Comparison of ENCODE assay signal across 21 cellular contexts in the genomic region with DNA sequence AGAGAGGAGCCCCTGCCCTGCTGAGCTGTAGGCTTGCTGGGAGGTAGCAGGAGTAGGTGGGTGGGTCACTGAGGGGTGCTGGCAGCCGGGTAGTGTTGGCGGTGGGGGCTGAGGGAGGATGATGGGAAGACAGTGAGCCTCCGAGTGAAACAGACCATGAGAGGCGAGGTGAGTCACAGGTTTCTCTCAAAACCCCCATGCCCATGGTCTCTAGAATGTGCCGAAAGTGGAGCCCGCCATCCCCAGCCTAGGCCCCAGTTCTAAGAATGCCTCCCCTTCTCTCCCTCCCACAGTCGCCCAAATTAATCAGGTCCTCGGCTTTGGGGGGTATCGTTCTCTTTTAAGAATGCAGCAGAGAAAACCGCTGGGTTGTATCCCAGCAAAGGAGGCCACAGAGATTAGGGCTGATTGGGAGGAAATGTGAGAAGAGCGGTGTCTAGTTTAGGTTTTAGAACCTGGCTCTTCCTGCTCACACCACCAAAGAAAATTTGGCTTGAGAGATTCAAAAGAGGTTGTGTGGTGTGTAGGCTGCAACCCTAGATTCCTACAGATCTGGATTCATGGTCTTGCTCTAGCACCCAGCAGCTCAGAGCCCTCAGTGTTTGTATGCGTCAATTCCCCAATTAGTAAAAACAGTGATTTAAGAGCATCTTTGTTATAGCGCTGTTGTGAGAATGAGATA. TPM values are rescaled to one million over a fixed set of nuclear protein-coding genes. Genes with fewer than 3 reads are reported as not detected.
DNase-seq lines count a peak whose midpoint lies in the region; ATAC-seq and TF ChIP-seq lines count a peak whose summit lies in the region.
"Had no signal": no experiment of that assay in that cellular context is flagged by ENCODE, and none has a peak within 500 bp of the region (broad histone marks: within the 10 kb centered on the region; RNA-seq: fewer than 3 reads in every experiment).

No MANE protein-coding gene starts in this region.

- CTCF ChIA-PET in activated naive CD4-positive, alpha-beta T cell treated with anti-CD3 and anti-CD28 coated beads, Interleukin-2, amount 10 ng/mL, durations not matched to agents 7 days and 5 days (lab: Charles Lee) = interaction anchor here (0.7 to 1.8 kb wide), 5 partner anchors 8 to 169 kb away, joined by 3 to 4 read pairs (median 3); no protein-coding TSS in a partner anchor
- CTCF ChIA-PET in RWPE1 (lab: Yijun Ruan, JAX) = interaction anchor here (0.6 to 1.1 kb wide), 3 partner anchors 66 to 184 kb away, joined by 3 read pairs; no protein-coding TSS in a partner anchor

- peaks cover 44 to 50% (median 44%) of the 10 kb centered on the region in 3 donors for H3K4me1 Mint-ChIP-seq in IgD-negative memory B cell
- peaks cover 51% of the 10 kb centered on the region for H3K4me1 Mint-ChIP-seq in activated naive CD8-positive, alpha-beta T cell treated with anti-CD3 and anti-CD28 coated beads, Interleukin-2, amount 10 ng/mL, durations not matched to agents 7 days and 5 days
- peaks cover 84% of the 10 kb centered on the region for H3K4me1 Mint-ChIP-seq in stimulated activated naive CD8-positive, alpha-beta T cell treated with anti-CD3 and anti-CD28 coated beads, Interleukin-15, Interleukin-2, amounts not matched to agents 100 ng/mL and 50 ng/mL, for 24 hours (ENCODE audit: low read depth)
- peaks cover 38% of the 10 kb centered on the region for H3K4me1 Mint-ChIP-seq in activated naive CD4-positive, alpha-beta T cell treated with anti-CD3 and anti-CD28 coated beads, Interleukin-2, amount 10 ng/mL, durations not matched to agents 7 days and 5 days

- TF ChIP-seq CTCF in RWPE1 (conservative IDR thresholded peaks at IDR 0.05; ENCODE audit: low read depth) = no peak

- DNase-seq in activated effector memory CD4-positive, alpha-beta T cell treated with anti-CD3 and anti-CD28 coated beads, Interleukin-2, amount 50 U/mL, for 16 hours = peak; percentile 68
- no peak for DNase-seq in activated effector memory CD4-positive, alpha-beta T cell treated with Interleukin-2 at 50 U/mL for 16 hours
- DNase-seq in activated naive CD8-positive, alpha-beta T cell treated with anti-CD3 and anti-CD28 coated beads, Interleukin-2, amount 10 ng/mL, durations not matched to agents 7 days and 5 days = no peak
- no peak for DNase-seq in activated naive CD4-positive, alpha-beta T cell treated with anti-CD3 and anti-CD28 coated beads, Interleukin-2, amount 10 ng/mL, durations not matched to agents 7 days and 5 days
- DNase-seq in GOT3 (lab: John Stamatoyannopoulos, UW) (no peak), RWPE1 (ENCODE audit: low spot score) (no peak)
- DNase-seq: ACHN; mucosa of descending colon; NCI-H187 treated with DMSO at 0.1 percent for 48 hours; NCI-H446; nucleus accumbens; right lobe of liver; Right ventricle myocardium superior; stimulated activated CD4-positive, alpha-beta T cell treated with anti-CD3 and anti-CD28 coated beads, Interleukin-1b, Interleukin-23, amount 100 ng/mL, for 48 hours; T-helper 1 cell had no signal

- H3K27ac Mint-ChIP-seq in IgD-negative memory B cell = peak overlapping the region in 2 of 3 donors; percentile 13 to 73
- H3K27ac Mint-ChIP-seq in activated naive CD8-positive, alpha-beta T cell treated with anti-CD3 and anti-CD28 coated beads, Interleukin-2, amount 10 ng/mL, durations not matched to agents 7 days and 5 days = peak overlapping the region; percentile 0
- H3K27ac Mint-ChIP-seq in stimulated activated naive CD8-positive, alpha-beta T cell treated with anti-CD3 and anti-CD28 coated beads, Interleukin-15, Interleukin-2, amounts not matched to agents 100 ng/mL and 50 ng/mL, for 24 hours = peak overlapping the region; percentile 29
- H3K27ac Mint-ChIP-seq in activated naive CD4-positive, alpha-beta T cell treated with anti-CD3 and anti-CD28 coated beads, Interleukin-2, amount 10 ng/mL, durations not matched to agents 7 days and 5 days = no peak overlapping the region
- H3K27ac Mint-ChIP-seq: WTC11 had no signal

- POLR2A ChIA-PET in activated naive CD8-positive, alpha-beta T cell treated with anti-CD3 and anti-CD28 coated beads, Interleukin-2, amount 10 ng/mL, durations not matched to agents 7 days and 5 days (lab: Charles Lee) = no interaction called here
- POLR2A ChIA-PET in RWPE1 (lab: Yijun Ruan, JAX; ENCODE audit: low non-redundant PET) = no interaction called here

- H3K9me3 Mint-ChIP-seq in IgD-negative memory B cell = no peaks in the 10 kb centered on the region
- H3K9me3 Mint-ChIP-seq in activated naive CD8-positive, alpha-beta T cell treated with anti-CD3 and anti-CD28 coated beads, Interleukin-2, amount 10 ng/mL, durations not matched to agents 7 days and 5 days = no peaks in the 10 kb centered on the region
- no peaks in the 10 kb centered on the region for H3K9me3 Mint-ChIP-seq in stimulated activated naive CD8-positive, alpha-beta T cell treated with anti-CD3 and anti-CD28 coated beads, Interleukin-15, Interleukin-2, amounts not matched to agents 100 ng/mL and 50 ng/mL, for 24 hours
- H3K9me3 Mint-ChIP-seq in activated naive CD4-positive, alpha-beta T cell treated with anti-CD3 and anti-CD28 coated beads, Interleukin-2, amount 10 ng/mL, durations not matched to agents 7 days and 5 days = no peaks in the 10 kb centered on the region
- H3K9me3 Mint-ChIP-seq: WTC11 had no signal

- peak overlapping the region in 2 of 4 donors; percentile 74 to 75 for H3K4me3 Mint-ChIP-seq in IgD-negative memory B cell
- H3K4me3 Mint-ChIP-seq in activated naive CD8-positive, alpha-beta T cell treated with anti-CD3 and anti-CD28 coated beads, Interleukin-2, amount 10 ng/mL, durations not matched to agents 7 days and 5 days = no peak overlapping the region
- peak overlapping the region; percentile 2 for H3K4me3 Mint-ChIP-seq in stimulated activated naive CD8-positive, alpha-beta T cell treated with anti-CD3 and anti-CD28 coated beads, Interleukin-15, Interleukin-2, amounts not matched to agents 100 ng/mL and 50 ng/mL, for 24 hours
- H3K4me3 Mint-ChIP-seq in activated naive CD4-positive, alpha-beta T cell treated with anti-CD3 and anti-CD28 coated beads, Interleukin-2, amount 10 ng/mL, durations not matched to agents 7 days and 5 days = no peak overlapping the region
- H3K4me3 Mint-ChIP-seq: WTC11 had no signal

- H3K27me3 Mint-ChIP-seq in IgD-negative memory B cell = peaks cover 2% of the 10 kb centered on the region
- peaks cover 4% of the 10 kb centered on the region for H3K27me3 Mint-ChIP-seq in activated naive CD8-positive, alpha-beta T cell treated with anti-CD3 and anti-CD28 coated beads, Interleukin-2, amount 10 ng/mL, durations not matched to agents 7 days and 5 days
- H3K27me3 Mint-ChIP-seq in stimulated activated naive CD8-positive, alpha-beta T cell treated with anti-CD3 and anti-CD28 coated beads, Interleukin-15, Interleukin-2, amounts not matched to agents 100 ng/mL and 50 ng/mL, for 24 hours = no peaks in the 10 kb centered on the region
- peaks cover 48% of the 10 kb centered on the region for H3K27me3 Mint-ChIP-seq in activated naive CD4-positive, alpha-beta T cell treated with anti-CD3 and anti-CD28 coated beads, Interleukin-2, amount 10 ng/mL, durations not matched to agents 7 days and 5 days

- peaks cover 7% of the 10 kb centered on the region for H3K36me3 Mint-ChIP-seq in IgD-negative memory B cell
- peaks cover 5% of the 10 kb centered on the region for H3K36me3 Mint-ChIP-seq in activated naive CD8-positive, alpha-beta T cell treated with anti-CD3 and anti-CD28 coated beads, Interleukin-2, amount 10 ng/mL, durations not matched to agents 7 days and 5 days
- H3K36me3 Mint-ChIP-seq in stimulated activated naive CD8-positive, alpha-beta T cell treated with anti-CD3 and anti-CD28 coated beads, Interleukin-15, Interleukin-2, amounts not matched to agents 100 ng/mL and 50 ng/mL, for 24 hours (ENCODE audit: low read depth) = peaks cover under 1% of the 10 kb centered on the region
- peaks cover 8% of the 10 kb centered on the region for H3K36me3 Mint-ChIP-seq in activated naive CD4-positive, alpha-beta T cell treated with anti-CD3 and anti-CD28 coated beads, Interleukin-2, amount 10 ng/mL, durations not matched to agents 7 days and 5 days
- H3K36me3 Mint-ChIP-seq: WTC11 had no signal

- ATAC-seq in activated naive CD8-positive, alpha-beta T cell treated with anti-CD3 and anti-CD28 coated beads, Interleukin-2, amount 10 ng/mL, durations not matched to agents 7 days and 5 days (ENCODE audit: low read depth) = no peak
- ATAC-seq: HCT116, mucosa of descending colon, right lobe of liver, WTC11 had no signal

- no peak overlapping the region for H3K27ac ChIP-seq in RWPE1
- H3K27ac ChIP-seq: ascending aorta, right lobe of liver had no signal

RNA-seq across cellular contexts. Expression of a gene that starts 27.7 kb away (rescaled TPM):
- polyA plus RNA-seq in IgD-negative memory B cell = not detected
- total RNA-seq in activated naive CD8-positive, alpha-beta T cell treated with anti-CD3 and anti-CD28 coated beads, Interleukin-2, amount 10 ng/mL, durations not matched to agents 7 days and 5 days = not detected
- total RNA-seq: ascending aorta, mucosa of descending colon, right lobe of liver, Right ventricle myocardium superior, WTC11 had no signal

RNA-seq across cellular contexts. Expression of a gene that starts 29.5 kb away (rescaled TPM):
- polyA plus RNA-seq in IgD-negative memory B cell = 0.56 TPM
- total RNA-seq in activated naive CD8-positive, alpha-beta T cell treated with anti-CD3 and anti-CD28 coated beads, Interleukin-2, amount 10 ng/mL, durations not matched to agents 7 days and 5 days = under 1 TPM in 1 of 2 experiments, not detected in 1; 0.17 TPM
- total RNA-seq: fibroblast of villous mesenchyme, WTC11 had no signal

RNA-seq across cellular contexts. Expression of a gene that starts 58.1 kb away (rescaled TPM):
- polyA plus RNA-seq in IgD-negative memory B cell = 4.1 TPM
- total RNA-seq in activated naive CD8-positive, alpha-beta T cell treated with anti-CD3 and anti-CD28 coated beads, Interleukin-2, amount 10 ng/mL, durations not matched to agents 7 days and 5 days = 10 to 100 TPM; 72.6 to 74.9 TPM
